ENCODE assay signal across 18 cellular contexts in genomic region chr20:11810316-11811130, GRCh38.
DNase-seq lines count a peak whose midpoint lies in the region; ATAC-seq and TF ChIP-seq lines count a peak whose summit lies in the region.
"Had no signal": no experiment of that assay in that cellular context is flagged by ENCODE, and none has a peak within 500 bp of the region (broad histone marks: within the 10 kb centered on the region; RNA-seq: fewer than 3 reads in every experiment).

No MANE protein-coding gene starts in this region.

- POLR2A ChIA-PET in AG04450 (lab: Yijun Ruan, JAX) = interaction anchor here (1.3 to 1.7 kb wide), 3 partner anchors 40 to 93 kb away, joined by 3 to 10 read pairs (median 4); no protein-coding TSS in a partner anchor

- peak; percentile 61 for DNase-seq in AG04450 (ENCODE audit: low read depth, low spot score)
- peak; percentile 62 for DNase-seq in HS-27A (ENCODE audit: low read depth)
- peak; percentile 44 for DNase-seq in fibroblast of villous mesenchyme (ENCODE audit: low read depth)
- DNase-seq in stimulated activated effector memory CD8-positive, alpha-beta T cell treated with anti-CD3 and anti-CD28 coated beads, Interleukin-12 subunit alpha, Interleukin-12 subunit beta, amount 100 ng/mL, for 72 hours (ENCODE audit: low spot score in 2 of 2) = no peak
- DNase-seq in Right ventricle myocardium inferior (ENCODE audit: missing footprints) = no peak
- DNase-seq in 8988T = no peak
- DNase-seq: activated CD4-positive, CD25-positive, alpha-beta regulatory T cell treated with anti-CD3 and anti-CD28 coated beads, Interleukin-2, amount 50 U/mL, for 72 hours; activated T-cell treated with anti-CD3 and anti-CD28 coated beads, Interleukin-2, amount 50 U/mL, for 48 hours; body of pancreas; GF-D8; immature natural killer cell; KG1; retina; stimulated activated naive CD8-positive, alpha-beta T cell treated with anti-CD3 and anti-CD28 coated beads, Interleukin-15, amount 100 ng/mL, for 72 hours had no signal

- H3K4me3 ChIP-seq in AG04450 (ENCODE audit: low read depth, low read length) (no peak overlapping the region), fibroblast of villous mesenchyme (ENCODE audit: low read depth, low read length) (no peak overlapping the region)
- H3K4me3 ChIP-seq: body of pancreas, SK-N-MC had no signal

- TF ChIP-seq CTCF in AG04450 (IDR thresholded peaks at IDR 0.05; ENCODE audit: low read depth, low read length) (no peak), fibroblast of villous mesenchyme (IDR thresholded peaks at IDR 0.05; ENCODE audit: insufficient read depth, low read depth, low read length) (no peak)

- no peak overlapping the region for H3K27ac Mint-ChIP-seq in stimulated activated effector memory CD8-positive, alpha-beta T cell treated with anti-CD3 and anti-CD28 coated beads, Interleukin-12 subunit alpha, Interleukin-12 subunit beta, amount 100 ng/mL, for 72 hours
- H3K27ac Mint-ChIP-seq: immature natural killer cell; stimulated activated naive CD8-positive, alpha-beta T cell treated with anti-CD3 and anti-CD28 coated beads, Interleukin-15, amount 100 ng/mL, for 72 hours had no signal

- no peaks in the 10 kb centered on the region for H3K9me3 ChIP-seq in AG04450 (ENCODE audit: control insufficient read depth, insufficient read depth, low read length)
- H3K9me3 ChIP-seq: body of pancreas had no signal

- intact Hi-C loops in Right ventricle myocardium inferior (cut with DNase I) = no loop called here

- CTCF ChIA-PET in AG04450 (lab: Charles Lee) = interaction anchor here (0.6 to 1.7 kb wide), 3 partner anchors 11 to 94 kb away, joined by 3 to 9 read pairs (median 3); no protein-coding TSS in a partner anchor

- no peak for ATAC-seq in SK-N-SH treated with all-trans-retinoic acid at 6 μM for 48 hours
- no peak for ATAC-seq in stimulated activated effector memory CD8-positive, alpha-beta T cell treated with anti-CD3 and anti-CD28 coated beads, Interleukin-12 subunit alpha, Interleukin-12 subunit beta, amount 100 ng/mL, for 72 hours
- no peak for ATAC-seq in GM21528 (IDR thresholded peaks at IDR 0.05; ENCODE audit: low FRiP score, unreplicated experiment)
- ATAC-seq in Right ventricle myocardium inferior = no peak
- ATAC-seq: body of pancreas; stimulated activated naive CD8-positive, alpha-beta T cell treated with anti-CD3 and anti-CD28 coated beads, Interleukin-15, amount 100 ng/mL, for 72 hours had no signal

- no peak overlapping the region for H3K4me3 Mint-ChIP-seq in stimulated activated effector memory CD8-positive, alpha-beta T cell treated with anti-CD3 and anti-CD28 coated beads, Interleukin-12 subunit alpha, Interleukin-12 subunit beta, amount 100 ng/mL, for 72 hours
- H3K4me3 Mint-ChIP-seq: immature natural killer cell; stimulated activated naive CD8-positive, alpha-beta T cell treated with anti-CD3 and anti-CD28 coated beads, Interleukin-15, amount 100 ng/mL, for 72 hours had no signal

- no peaks in the 10 kb centered on the region for H3K4me1 Mint-ChIP-seq in stimulated activated effector memory CD8-positive, alpha-beta T cell treated with anti-CD3 and anti-CD28 coated beads, Interleukin-12 subunit alpha, Interleukin-12 subunit beta, amount 100 ng/mL, for 72 hours
- H3K4me1 Mint-ChIP-seq: immature natural killer cell; stimulated activated naive CD8-positive, alpha-beta T cell treated with anti-CD3 and anti-CD28 coated beads, Interleukin-15, amount 100 ng/mL, for 72 hours had no signal

- H3K9me3 Mint-ChIP-seq in stimulated activated effector memory CD8-positive, alpha-beta T cell treated with anti-CD3 and anti-CD28 coated beads, Interleukin-12 subunit alpha, Interleukin-12 subunit beta, amount 100 ng/mL, for 72 hours = peaks cover 6% of the 10 kb centered on the region
- H3K9me3 Mint-ChIP-seq: stimulated activated naive CD8-positive, alpha-beta T cell treated with anti-CD3 and anti-CD28 coated beads, Interleukin-15, amount 100 ng/mL, for 72 hours had no signal

- H3K27ac ChIP-seq in AG04450 (ENCODE audit: low read depth, low read length) = peak overlapping the region; percentile 84
- H3K27ac ChIP-seq: body of pancreas, C4-2B, SK-N-MC had no signal

- H3K27me3 ChIP-seq in AG04450 (ENCODE audit: control insufficient read depth, insufficient read depth, low read length) = no peaks in the 10 kb centered on the region
- H3K27me3 ChIP-seq: body of pancreas had no signal

- no peaks in the 10 kb centered on the region for H3K36me3 Mint-ChIP-seq in stimulated activated effector memory CD8-positive, alpha-beta T cell treated with anti-CD3 and anti-CD28 coated beads, Interleukin-12 subunit alpha, Interleukin-12 subunit beta, amount 100 ng/mL, for 72 hours
- H3K36me3 Mint-ChIP-seq: immature natural killer cell had no signal

TF ChIP-seq in SK-N-SH treated with all-trans-retinoic acid at 6 μM for 48 hours, 23 proteins besides CTCF, POLR2A, EP300 and RAD21:
- TF ChIP-seq OSR1 (CRISPR knock-in tag; IDR thresholded peaks at IDR 0.05) (no peak), PPARA (CRISPR knock-in tag; IDR thresholded peaks at IDR 0.05; ENCODE audit: borderline replicate concordance) (no peak), CREB5 (CRISPR knock-in tag; IDR thresholded peaks at IDR 0.05; ENCODE audit: low read depth) (no peak), ZFP30 (CRISPR knock-in tag; IDR thresholded peaks at IDR 0.05) (no peak), TSHZ2 (CRISPR knock-in tag; IDR thresholded peaks at IDR 0.05) (no peak), ISL1 (CRISPR knock-in tag; IDR thresholded peaks at IDR 0.05) (peak; percentile 36), ZC3H10 (CRISPR knock-in tag; IDR thresholded peaks at IDR 0.05) (no peak), TOX (CRISPR knock-in tag; IDR thresholded peaks at IDR 0.05; ENCODE audit: borderline replicate concordance) (no peak)

Comparison
In these comparisons a context has a peak if more than half of its experiments do, and no peak if none do; other contexts are left out.
1. DNase-seq: peak in AG04450 (single experiment), HS-27A (single experiment) and fibroblast of villous mesenchyme (single experiment); none in stimulated activated effector memory CD8-positive, alpha-beta T cell treated with anti-CD3 and anti-CD28 coated beads, Interleukin-12 subunit alpha, Interleukin-12 subunit beta, amount 100 ng/mL, for 72 hours (0 of 2), Right ventricle myocardium inferior (single experiment) and 8988T (single experiment).